In the genomic region with DNA sequence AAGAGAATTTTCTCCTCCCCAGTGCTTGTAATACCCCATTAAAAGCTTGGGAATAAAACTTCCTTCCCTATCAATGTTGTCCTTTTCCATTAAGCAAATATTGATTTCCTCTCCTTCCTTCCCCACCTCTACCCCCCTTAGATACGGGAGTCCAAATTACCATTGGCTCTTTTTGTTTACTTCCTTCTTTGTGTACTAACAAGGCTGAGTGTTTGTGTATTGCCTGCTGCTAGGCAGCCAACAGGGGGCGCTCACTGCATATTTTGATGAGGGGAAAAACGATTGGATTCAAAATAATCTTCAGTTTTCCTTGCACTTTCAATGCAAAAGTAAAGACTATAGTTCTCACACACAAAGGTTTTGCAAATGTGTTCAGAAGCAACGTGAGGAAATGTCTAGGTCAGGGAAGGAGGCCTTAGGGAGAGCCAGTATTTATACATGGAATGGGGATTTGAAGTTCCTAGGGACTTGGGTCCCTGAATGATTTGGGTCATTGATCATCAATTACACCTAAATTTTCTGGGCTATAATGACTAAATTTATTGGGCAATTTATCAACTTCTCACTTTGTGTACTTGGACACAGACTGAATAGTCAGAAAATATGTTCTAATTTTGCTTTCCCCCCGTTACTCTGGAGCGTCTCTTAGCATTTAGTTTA, we compare ENCODE assay signal across 8 cellular contexts. TPM values are rescaled to one million over a fixed set of nuclear protein-coding genes. Genes with fewer than 3 reads are reported as not detected.
DNase-seq lines count a peak whose midpoint lies in the region; ATAC-seq, FAIRE-seq and TF ChIP-seq lines count a peak whose summit lies in the region.

No MANE protein-coding gene starts in this region.

- ATAC-seq in GM18861 (IDR thresholded peaks at IDR 0.05; ENCODE audit: unreplicated experiment) = no peak

- in situ Hi-C loops in GM23248 (cut with MboI) = loop anchor here (10.0 kb wide), 1 partner anchor 532 kb away; no protein-coding TSS in a partner anchor

- DNase-seq in GM23248 (peak; percentile 64), MM.1S (peak; percentile 48), SK-N-MC (ENCODE audit: low read depth, low spot score) (peak; percentile 30), astrocyte of the hippocampus (ENCODE audit: low read depth, low spot score) (peak; percentile 77), iris pigment epithelial cell (ENCODE audit: low read depth) (peak; percentile 41)
- peak; percentile 21 to 45 for DNase-seq in stimulated activated CD4-positive, alpha-beta T cell treated with anti-CD3 and anti-CD28 coated beads, Interleukin-1b, Interleukin-23, amount 100 ng/mL, for 4 hours (ENCODE audit: low read depth in 2 of 2)

- TF ChIP-seq CTCF in MM.1S (IDR thresholded peaks at IDR 0.05; ENCODE audit: low read length) = peak; percentile 99

- H3K79me2 ChIP-seq in GM23248 (ENCODE audit: insufficient read depth) (no peaks in the 10 kb centered on the region), MM.1S (ENCODE audit: low read length) (no peaks in the 10 kb centered on the region)

- H3K4me3 ChIP-seq in GM23248 = no peak overlapping the region
- no peak overlapping the region for H3K4me3 ChIP-seq in MM.1S (ENCODE audit: low read length)
- H3K4me3 ChIP-seq in SK-N-MC = peak overlapping the region; percentile 9; the same call in 1 of the 2 replicates

- peak; percentile 97 for FAIRE-seq in G401.6 (lab: Jason Lieb, UNC)

- 32 to 33% methylated on average over 6 of the region's 6 CpGs for WGBS in GM23248 (ENCODE audit: low coverage in 1 of 2, low lambda C conversion rate in 2 of 2, missing lambda C conversion rate in 2 of 2), 2 experiments

- H3K9me3 ChIP-seq in GM23248 (ENCODE audit: low read depth) (no peaks in the 10 kb centered on the region), MM.1S (replicated peaks; ENCODE audit: insufficient read depth, low read length) (no peaks in the 10 kb centered on the region), SK-N-MC (ENCODE audit: low read depth, low read length) (no peaks in the 10 kb centered on the region)

- H2AFZ ChIP-seq in GM23248 (peak overlapping the region; percentile 7; the same call in 1 of the 2 replicates), MM.1S (ENCODE audit: low read length) (peak overlapping the region; percentile 64)

- no peak overlapping the region for H3K4me2 ChIP-seq in GM23248 (ENCODE audit: unreplicated experiment)
- peak overlapping the region; percentile 5; the same call in 1 of the 2 replicates for H3K4me2 ChIP-seq in MM.1S (ENCODE audit: low read depth, low read length)

- H3K9ac ChIP-seq in GM23248 (no peak overlapping the region), MM.1S (ENCODE audit: low read length) (no peak overlapping the region), SK-N-MC (ENCODE audit: insufficient read length) (no peak overlapping the region)

- H3K27ac ChIP-seq in GM23248 = no peak overlapping the region
- no peak overlapping the region for H3K27ac ChIP-seq in MM.1S (ENCODE audit: low read length)
- H3K27ac ChIP-seq in SK-N-MC = no peak overlapping the region

- H3K27me3 ChIP-seq in GM23248 (replicated peaks; ENCODE audit: insufficient read depth) = no peaks in the 10 kb centered on the region
- H3K27me3 ChIP-seq in MM.1S (replicated peaks; ENCODE audit: insufficient read depth, low read length) = no peaks in the 10 kb centered on the region

- H4K20me1 ChIP-seq in GM23248 (ENCODE audit: insufficient read depth) (no peaks in the 10 kb centered on the region), MM.1S (ENCODE audit: insufficient read depth, low read length) (no peaks in the 10 kb centered on the region)

- H3K36me3 ChIP-seq in GM23248 (ENCODE audit: low read depth) (no peaks in the 10 kb centered on the region), MM.1S (replicated peaks; ENCODE audit: insufficient read depth, low read length) (no peaks in the 10 kb centered on the region), SK-N-MC (ENCODE audit: insufficient read depth, low read length) (no peaks in the 10 kb centered on the region)

- H3K9me2 ChIP-seq in GM23248 (ENCODE audit: insufficient read depth) (no peaks in the 10 kb centered on the region), MM.1S (replicated peaks; ENCODE audit: insufficient read depth, low read length) (no peaks in the 10 kb centered on the region)

- H3K4me1 ChIP-seq in GM23248 (ENCODE audit: insufficient read depth) = peaks cover 5% of the 10 kb centered on the region; the same call in 1 of the 2 replicates
- no peaks in the 10 kb centered on the region for H3K4me1 ChIP-seq in MM.1S (ENCODE audit: low read length)

- H3F3A ChIP-seq in GM23248 (ENCODE audit: insufficient read depth) = no peaks in the 10 kb centered on the region
- no peaks in the 10 kb centered on the region for H3F3A ChIP-seq in MM.1S (ENCODE audit: insufficient read depth, low read length)

RNA-seq across cellular contexts. Expression of gene VPS41, which starts 23.6 kb away (rescaled TPM):
- 30.6 and 30.9 TPM in 2 replicates for total RNA-seq in GM23248 (2014; rRNA removed; shearing (Covaris generic))
- polyA plus RNA-seq in GM23248 (2016; fragmentation: Nextera tagmentation; extraction: Ambion mirVana) = 32.7 and 36.4 TPM in 2 replicates

RNA-seq across cellular contexts. Expression of gene POU6F2, which starts 45.1 kb away (rescaled TPM):
- total RNA-seq in GM23248 (2014; rRNA removed; shearing (Covaris generic)) = not detected in 2 replicates
- polyA plus RNA-seq in GM23248 (2016; fragmentation: Nextera tagmentation; extraction: Ambion mirVana) = not detected in 2 replicates
